In genomic region chr1:41868241-41868953, GRCh38 we compare ENCODE assay signal across 8 cellular contexts. TPM values are rescaled to one million over a fixed set of nuclear protein-coding genes. Genes with fewer than 3 reads are reported as not detected.
A peak's percentile ranks its signal among the peaks of the same experiment; 100 is the strongest.
DNase-seq lines count a peak whose midpoint lies in the region; ATAC-seq, FAIRE-seq and TF ChIP-seq lines count a peak whose summit lies in the region.

No MANE protein-coding gene starts in this region.

- no peaks in the 10 kb centered on the region for H3K36me3 Mint-ChIP-seq in activated T-cell treated with anti-CD3 and anti-CD28 coated beads, Interleukin-2, amount 50 U/mL, for 72 hours (ENCODE audit: insufficient read depth in 2 of 2)

- H3K4me3 ChIP-seq in A673 (ENCODE audit: low read depth, low read length, poor library complexity, severe bottlenecking), result no peak overlapping the region

- no TSS peak for BruUV-seq in A673 (replicated peaks; lab: Mats Ljungman, UMichigan)

- peaks cover 10% of the 10 kb centered on the region for H3K4me1 ChIP-seq in A673 (ENCODE audit: insufficient read depth, low read length, poor library complexity, severe bottlenecking)

- H3K27ac Mint-ChIP-seq in activated T-cell treated with anti-CD3 and anti-CD28 coated beads, Interleukin-2, amount 50 U/mL, for 72 hours, result no peak overlapping the region

- peak; percentile 49 for ATAC-seq in GM18870 (IDR thresholded peaks at IDR 0.05; ENCODE audit: unreplicated experiment)
- peak; percentile 72 for ATAC-seq in HG03342 (IDR thresholded peaks at IDR 0.05; ENCODE audit: unreplicated experiment)
- ATAC-seq in activated T-cell treated with anti-CD3 and anti-CD28 coated beads, Interleukin-2, amount 50 U/mL, for 72 hours (replicated peaks in 1 of 2), result peak; percentile 75 to 84
- ATAC-seq in HG02970 (IDR thresholded peaks at IDR 0.05; ENCODE audit: low FRiP score, unreplicated experiment), result no peak

- H3K4me1 Mint-ChIP-seq in activated T-cell treated with anti-CD3 and anti-CD28 coated beads, Interleukin-2, amount 50 U/mL, for 72 hours (ENCODE audit: low read depth), result peaks cover 41% of the 10 kb centered on the region

- no peaks in the 10 kb centered on the region for H3K27me3 Mint-ChIP-seq in activated T-cell treated with anti-CD3 and anti-CD28 coated beads, Interleukin-2, amount 50 U/mL, for 72 hours (ENCODE audit: low read depth)

- H3K27me3 ChIP-seq in A673 (replicated peaks; ENCODE audit: insufficient read depth, low read depth, low read length, poor library complexity), result no peaks in the 10 kb centered on the region

- DNase-seq in A673 (ENCODE audit: low spot score) (no peak), H54 (ENCODE audit: insufficient read length, low spot score) (no peak), NCI-H524 treated with DMSO at 0.1 percent for 48 hours (lab: John Stamatoyannopoulos, UW) (no peak), SHP77 (lab: John Stamatoyannopoulos, UW) (no peak)
- peak; percentile 27 to 47 for DNase-seq in activated T-cell treated with anti-CD3 and anti-CD28 coated beads, Interleukin-2, amount 50 U/mL, for 72 hours

- CTCF ChIA-PET in A673 (lab: Charles Lee), result no interaction called here

- no peaks in the 10 kb centered on the region for H3K36me3 ChIP-seq in A673 (ENCODE audit: insufficient read depth, low read length, poor library complexity, severe bottlenecking)

- no peaks in the 10 kb centered on the region for H3K9me3 Mint-ChIP-seq in activated T-cell treated with anti-CD3 and anti-CD28 coated beads, Interleukin-2, amount 50 U/mL, for 72 hours

- TF ChIP-seq POLR2A in H54 (IDR thresholded peaks at IDR 0.05; ENCODE audit: low read depth, low read length), result no peak

- H3K4me3 Mint-ChIP-seq in activated T-cell treated with anti-CD3 and anti-CD28 coated beads, Interleukin-2, amount 50 U/mL, for 72 hours, result peak overlapping the region; percentile 26 to 49

- H3K9me3 ChIP-seq in A673 (ENCODE audit: low read depth, low read length, poor library complexity, severe bottlenecking), result no peaks in the 10 kb centered on the region

- no peak for FAIRE-seq in H54 (lab: Jason Lieb, UNC)

- intact Hi-C loops in A673 (cut with micrococcal nuclease; ENCODE audit: unreplicated experiment), result no loop called here

- H3K27ac ChIP-seq in A673 (ENCODE audit: low read depth, low read length, poor library complexity, severe bottlenecking), result no peak overlapping the region

- 0 out of 2 replicates have a peak, but pooled peaks have one; percentile 25 for TF ChIP-seq CTCF in A673 (conservative IDR thresholded peaks at IDR 0.05; ENCODE audit: low read depth, low read length)

- POLR2A ChIA-PET in A673 (lab: Charles Lee; ENCODE audit: low non-redundant PET), result no interaction called here

RNA-seq across cellular contexts. Expression of gene HIVEP3, which starts 50.3 kb away (rescaled TPM):
- 3.1 and 3.6 TPM in 2 replicates for total RNA-seq in A673 (2021)
- total RNA-seq in activated T-cell treated with anti-CD3 and anti-CD28 coated beads, Interleukin-2, amount 50 U/mL, for 72 hours, result 10 to 100 TPM; 22.8 to 29.2 TPM

Comparison
In these comparisons a context has a peak if more than half of its experiments do, and no peak if none do; other contexts are left out.
1. DNase-seq: peak in activated T-cell treated with anti-CD3 and anti-CD28 coated beads, Interleukin-2, amount 50 U/mL, for 72 hours (2 of 2); none in A673 (single experiment), H54 (single experiment), NCI-H524 treated with DMSO at 0.1 percent for 48 hours (single experiment) and SHP77 (0 of 2).